Comparison of ENCODE assay signal across 1 cellular context in the genomic region with DNA sequence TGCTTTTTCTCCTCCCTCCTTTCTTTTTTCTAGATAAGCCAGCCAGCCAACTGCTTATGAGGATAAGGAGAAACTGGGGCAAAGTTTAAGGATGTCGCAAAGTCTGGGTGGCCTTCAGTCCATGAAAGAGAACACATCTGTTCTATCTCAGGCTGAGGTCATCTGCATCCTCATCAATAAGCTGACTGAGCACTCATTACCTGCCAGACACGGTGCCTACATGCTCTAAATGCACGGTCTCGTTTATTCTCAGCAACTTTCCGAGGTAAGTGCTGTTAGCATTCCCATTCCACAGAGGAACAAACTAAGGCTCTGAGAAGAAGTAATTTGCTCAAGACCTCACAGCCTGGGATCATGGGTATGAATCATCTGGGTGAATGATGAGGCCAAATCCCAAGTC.
A peak's percentile ranks its signal among the peaks of the same experiment; 100 is the strongest.
TF ChIP-seq lines count a peak whose summit lies in the region.

No MANE protein-coding gene starts in this region.

TF ChIP-seq in K562, 482 proteins besides CTCF, POLR2A, EP300 and RAD21 (continued from another document and continues in another):
- TF ChIP-seq, protein P1, sequence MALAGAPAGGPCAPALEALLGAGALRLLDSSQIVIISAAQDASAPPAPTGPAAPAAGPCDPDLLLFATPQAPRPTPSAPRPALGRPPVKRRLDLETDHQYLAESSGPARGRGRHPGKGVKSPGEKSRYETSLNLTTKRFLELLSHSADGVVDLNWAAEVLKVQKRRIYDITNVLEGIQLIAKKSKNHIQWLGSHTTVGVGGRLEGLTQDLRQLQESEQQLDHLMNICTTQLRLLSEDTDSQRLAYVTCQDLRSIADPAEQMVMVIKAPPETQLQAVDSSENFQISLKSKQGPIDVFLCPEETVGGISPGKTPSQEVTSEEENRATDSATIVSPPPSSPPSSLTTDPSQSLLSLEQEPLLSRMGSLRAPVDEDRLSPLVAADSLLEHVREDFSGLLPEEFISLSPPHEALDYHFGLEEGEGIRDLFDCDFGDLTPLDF (CRISPR knock-in tag; IDR thresholded peaks at IDR 0.05) = no peak
- TF ChIP-seq CCNT2 (IDR thresholded peaks at IDR 0.05; ENCODE audit: borderline replicate concordance, extremely low read depth, insufficient read length, low read depth, low read length) (no peak), GABPB2 (CRISPR knock-in tag; conservative IDR thresholded peaks at IDR 0.05) (no peak), DACH1 (IDR thresholded peaks at IDR 0.05; ENCODE audit: partially characterized antibody) (no peak), NCOA6 (IDR thresholded peaks at IDR 0.05) (0 out of 2 replicates have a peak, but pooled peaks have one; percentile 36), ZNF146 (CRISPR knock-in tag; IDR thresholded peaks at IDR 0.05; ENCODE audit: unreplicated experiment) (no peak), STAT5A (IDR thresholded peaks at IDR 0.05; ENCODE audit: borderline replicate concordance, low read length) (no peak), MCM3 (IDR thresholded peaks at IDR 0.05) (no peak), SMAD2 (IDR thresholded peaks at IDR 0.05; ENCODE audit: low read depth, low read length) (no peak), MAFG (tag; conservative IDR thresholded peaks at IDR 0.05) (0 out of 2 replicates have a peak, but pooled peaks have one; percentile 11), MCM7 (IDR thresholded peaks at IDR 0.05) (no peak), KLF13 (tag; IDR thresholded peaks at IDR 0.05; ENCODE audit: borderline replicate concordance, low read depth) (no peak), SIRT6 (IDR thresholded peaks at IDR 0.05; ENCODE audit: low read depth, low read length) (no peak), NCOA2 (IDR thresholded peaks at IDR 0.05; ENCODE audit: partially characterized antibody in 2 of 2) (no peak), HDAC6 (IDR thresholded peaks at IDR 0.05; ENCODE audit: low read depth, low read length) (no peak), MYBL2 (IDR thresholded peaks at IDR 0.05; ENCODE audit: low read depth) (no peak), MYBL2 (CRISPR knock-in tag; IDR thresholded peaks at IDR 0.05; ENCODE audit: borderline replicate concordance) (no peak), NR2F6 (CRISPR knock-in tag; IDR thresholded peaks at IDR 0.05) (no peak), TRIM24 (IDR thresholded peaks at IDR 0.05) (peak in 1 of 2 experiments; percentile 20; a peak in 1 of 4 replicates), HIVEP1 (CRISPR knock-in tag; IDR thresholded peaks at IDR 0.05) (no peak), EWSR1 (IDR thresholded peaks at IDR 0.05; ENCODE audit: borderline replicate concordance, low read depth, partially characterized antibody) (no peak), PHTF2 (CRISPR knock-in tag; IDR thresholded peaks at IDR 0.05) (no peak), HDAC8 (tag; IDR thresholded peaks at IDR 0.05) (no peak), KAT2B (IDR thresholded peaks at IDR 0.05; ENCODE audit: low read depth, low read length) (no peak), ZNF77 (CRISPR knock-in tag; IDR thresholded peaks at IDR 0.05) (no peak), CBFB (CRISPR knock-in tag; IDR thresholded peaks at IDR 0.05) (no peak), SPI1 (IDR thresholded peaks at IDR 0.05; ENCODE audit: borderline replicate concordance, low read depth, low read length) (no peak), ELF2 (CRISPR knock-in tag; IDR thresholded peaks at IDR 0.05) (no peak), MAFK (IDR thresholded peaks at IDR 0.05; ENCODE audit: low read length) (no peak)
- TF ChIP-seq, protein P2, sequence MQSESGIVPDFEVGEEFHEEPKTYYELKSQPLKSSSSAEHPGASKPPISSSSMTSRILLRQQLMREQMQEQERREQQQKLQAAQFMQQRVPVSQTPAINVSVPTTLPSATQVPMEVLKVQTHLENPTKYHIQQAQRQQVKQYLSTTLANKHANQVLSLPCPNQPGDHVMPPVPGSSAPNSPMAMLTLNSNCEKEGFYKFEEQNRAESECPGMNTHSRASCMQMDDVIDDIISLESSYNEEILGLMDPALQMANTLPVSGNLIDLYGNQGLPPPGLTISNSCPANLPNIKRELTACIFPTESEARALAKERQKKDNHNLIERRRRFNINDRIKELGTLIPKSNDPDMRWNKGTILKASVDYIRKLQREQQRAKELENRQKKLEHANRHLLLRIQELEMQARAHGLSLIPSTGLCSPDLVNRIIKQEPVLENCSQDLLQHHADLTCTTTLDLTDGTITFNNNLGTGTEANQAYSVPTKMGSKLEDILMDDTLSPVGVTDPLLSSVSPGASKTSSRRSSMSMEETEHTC (IDR thresholded peaks at IDR 0.05) = no peak
- TF ChIP-seq, protein P3, sequence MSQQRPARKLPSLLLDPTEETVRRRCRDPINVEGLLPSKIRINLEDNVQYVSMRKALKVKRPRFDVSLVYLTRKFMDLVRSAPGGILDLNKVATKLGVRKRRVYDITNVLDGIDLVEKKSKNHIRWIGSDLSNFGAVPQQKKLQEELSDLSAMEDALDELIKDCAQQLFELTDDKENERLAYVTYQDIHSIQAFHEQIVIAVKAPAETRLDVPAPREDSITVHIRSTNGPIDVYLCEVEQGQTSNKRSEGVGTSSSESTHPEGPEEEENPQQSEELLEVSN (IDR thresholded peaks at IDR 0.05; ENCODE audit: borderline replicate concordance in 1 of 2, extremely low read depth in 1 of 2, insufficient read depth in 1 of 2, insufficient read length in 1 of 2, low read depth in 1 of 2, low read length in 1 of 2, poor library complexity in 1 of 2, severe bottlenecking in 1 of 2) = no peak
- TF ChIP-seq, protein P4, sequence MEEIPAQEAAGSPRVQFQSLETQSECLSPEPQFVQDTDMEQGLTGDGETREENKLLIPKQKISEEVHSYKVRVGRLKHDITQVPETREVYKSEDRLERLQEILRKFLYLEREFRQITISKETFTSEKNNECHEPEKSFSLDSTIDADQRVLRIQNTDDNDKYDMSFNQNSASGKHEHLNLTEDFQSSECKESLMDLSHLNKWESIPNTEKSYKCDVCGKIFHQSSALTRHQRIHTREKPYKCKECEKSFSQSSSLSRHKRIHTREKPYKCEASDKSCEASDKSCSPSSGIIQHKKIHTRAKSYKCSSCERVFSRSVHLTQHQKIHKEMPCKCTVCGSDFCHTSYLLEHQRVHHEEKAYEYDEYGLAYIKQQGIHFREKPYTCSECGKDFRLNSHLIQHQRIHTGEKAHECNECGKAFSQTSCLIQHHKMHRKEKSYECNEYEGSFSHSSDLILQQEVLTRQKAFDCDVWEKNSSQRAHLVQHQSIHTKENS (CRISPR knock-in tag; IDR thresholded peaks at IDR 0.05) = no peak
- TF ChIP-seq, protein P5, sequence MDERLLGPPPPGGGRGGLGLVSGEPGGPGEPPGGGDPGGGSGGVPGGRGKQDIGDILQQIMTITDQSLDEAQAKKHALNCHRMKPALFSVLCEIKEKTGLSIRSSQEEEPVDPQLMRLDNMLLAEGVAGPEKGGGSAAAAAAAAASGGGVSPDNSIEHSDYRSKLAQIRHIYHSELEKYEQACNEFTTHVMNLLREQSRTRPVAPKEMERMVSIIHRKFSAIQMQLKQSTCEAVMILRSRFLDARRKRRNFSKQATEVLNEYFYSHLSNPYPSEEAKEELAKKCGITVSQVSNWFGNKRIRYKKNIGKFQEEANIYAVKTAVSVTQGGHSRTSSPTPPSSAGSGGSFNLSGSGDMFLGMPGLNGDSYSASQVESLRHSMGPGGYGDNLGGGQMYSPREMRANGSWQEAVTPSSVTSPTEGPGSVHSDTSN (CRISPR knock-in tag; IDR thresholded peaks at IDR 0.05; ENCODE audit: low read depth) = no peak
- TF ChIP-seq, protein P5 (tag; conservative IDR thresholded peaks at IDR 0.05; ENCODE audit: low read depth) = no peak
- TF ChIP-seq, protein P6, sequence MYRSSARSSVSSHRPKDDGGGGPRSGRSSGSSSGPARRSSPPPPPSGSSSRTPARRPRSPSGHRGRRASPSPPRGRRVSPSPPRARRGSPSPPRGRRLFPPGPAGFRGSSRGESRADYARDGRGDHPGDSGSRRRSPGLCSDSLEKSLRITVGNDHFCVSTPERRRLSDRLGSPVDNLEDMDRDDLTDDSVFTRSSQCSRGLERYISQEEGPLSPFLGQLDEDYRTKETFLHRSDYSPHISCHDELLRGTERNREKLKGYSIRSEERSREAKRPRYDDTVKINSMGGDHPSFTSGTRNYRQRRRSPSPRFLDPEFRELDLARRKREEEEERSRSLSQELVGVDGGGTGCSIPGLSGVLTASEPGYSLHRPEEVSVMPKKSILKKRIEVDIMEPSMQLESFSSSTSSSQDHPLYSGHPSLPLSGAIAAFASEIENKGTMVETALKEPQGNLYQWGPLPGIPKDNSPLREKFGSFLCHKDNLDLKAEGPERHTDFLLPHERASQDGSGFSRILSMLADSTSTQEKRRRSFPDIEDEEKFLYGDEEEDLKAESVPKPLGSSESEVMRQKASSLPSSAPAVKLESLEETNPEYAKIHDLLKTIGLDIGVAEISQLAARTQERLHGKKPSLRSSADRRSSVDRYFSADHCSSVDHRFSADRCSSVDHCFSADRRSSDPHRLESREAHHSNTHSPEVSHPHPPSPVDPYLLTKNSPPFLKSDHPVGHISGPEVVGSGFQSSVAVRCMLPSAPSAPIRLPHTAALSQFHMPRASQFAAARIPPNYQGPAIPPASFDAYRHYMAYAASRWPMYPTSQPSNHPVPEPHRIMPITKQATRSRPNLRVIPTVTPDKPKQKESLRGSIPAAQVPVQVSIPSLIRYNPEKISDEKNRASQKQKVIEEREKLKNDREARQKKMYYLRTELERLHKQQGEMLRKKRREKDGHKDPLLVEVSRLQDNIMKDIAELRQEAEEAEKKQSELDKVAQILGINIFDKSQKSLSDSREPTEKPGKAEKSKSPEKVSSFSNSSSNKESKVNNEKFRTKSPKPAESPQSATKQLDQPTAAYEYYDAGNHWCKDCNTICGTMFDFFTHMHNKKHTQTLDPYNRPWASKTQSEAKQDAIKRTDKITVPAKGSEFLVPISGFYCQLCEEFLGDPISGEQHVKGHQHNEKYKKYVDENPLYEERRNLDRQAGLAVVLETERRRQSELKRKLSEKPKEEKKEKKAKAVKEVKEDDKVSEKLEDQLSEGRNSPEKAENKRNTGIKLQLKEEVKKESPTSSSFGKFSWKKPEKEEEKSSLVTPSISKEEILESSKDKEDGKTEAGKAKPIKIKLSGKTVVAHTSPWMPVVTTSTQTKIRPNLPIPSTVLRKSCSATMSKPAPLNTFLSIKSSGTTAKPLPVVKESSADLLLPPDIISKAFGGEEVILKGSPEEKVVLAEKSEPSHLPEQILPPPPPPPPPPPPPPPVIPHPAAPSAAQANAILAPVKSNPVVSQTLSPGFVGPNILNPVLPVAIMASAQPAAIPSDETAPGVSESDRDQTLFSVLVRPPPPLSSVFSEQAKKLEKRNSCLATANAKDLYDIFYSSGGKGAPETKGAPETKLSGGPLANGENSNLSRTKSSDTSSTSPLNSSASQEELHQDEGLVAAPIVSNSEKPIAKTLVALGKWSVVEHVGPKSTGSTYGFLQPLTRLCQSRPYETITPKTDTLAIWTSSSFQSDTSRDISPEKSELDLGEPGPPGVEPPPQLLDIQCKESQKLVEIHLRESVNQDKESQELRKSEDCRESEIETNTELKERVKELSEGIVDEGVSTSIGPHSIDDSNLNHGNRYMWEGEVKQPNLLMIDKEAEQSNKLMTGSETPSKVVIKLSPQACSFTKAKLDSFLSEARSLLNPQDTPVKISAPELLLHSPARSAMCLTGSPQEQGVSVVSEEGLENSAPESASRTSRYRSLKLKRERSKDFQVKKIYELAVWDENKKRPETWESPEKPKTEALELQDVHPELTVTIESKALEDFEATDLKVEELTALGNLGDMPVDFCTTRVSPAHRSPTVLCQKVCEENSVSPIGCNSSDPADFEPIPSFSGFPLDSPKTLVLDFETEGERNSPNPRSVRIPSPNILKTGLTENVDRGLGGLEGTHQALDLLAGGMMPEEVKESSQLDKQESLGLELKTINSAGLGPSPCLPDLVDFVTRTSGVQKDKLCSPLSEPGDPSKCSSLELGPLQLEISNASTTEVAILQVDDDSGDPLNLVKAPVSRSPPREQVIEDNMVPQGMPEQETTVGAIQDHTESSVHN (IDR thresholded peaks at IDR 0.05; ENCODE audit: borderline replicate concordance in 1 of 2, low read depth in 1 of 2) = no peak
- TF ChIP-seq, protein P7, sequence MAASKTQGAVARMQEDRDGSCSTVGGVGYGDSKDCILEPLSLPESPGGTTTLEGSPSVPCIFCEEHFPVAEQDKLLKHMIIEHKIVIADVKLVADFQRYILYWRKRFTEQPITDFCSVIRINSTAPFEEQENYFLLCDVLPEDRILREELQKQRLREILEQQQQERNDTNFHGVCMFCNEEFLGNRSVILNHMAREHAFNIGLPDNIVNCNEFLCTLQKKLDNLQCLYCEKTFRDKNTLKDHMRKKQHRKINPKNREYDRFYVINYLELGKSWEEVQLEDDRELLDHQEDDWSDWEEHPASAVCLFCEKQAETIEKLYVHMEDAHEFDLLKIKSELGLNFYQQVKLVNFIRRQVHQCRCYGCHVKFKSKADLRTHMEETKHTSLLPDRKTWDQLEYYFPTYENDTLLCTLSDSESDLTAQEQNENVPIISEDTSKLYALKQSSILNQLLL (CRISPR knock-in tag; IDR thresholded peaks at IDR 0.05; ENCODE audit: borderline replicate concordance) = no peak
- TF ChIP-seq, protein P8, sequence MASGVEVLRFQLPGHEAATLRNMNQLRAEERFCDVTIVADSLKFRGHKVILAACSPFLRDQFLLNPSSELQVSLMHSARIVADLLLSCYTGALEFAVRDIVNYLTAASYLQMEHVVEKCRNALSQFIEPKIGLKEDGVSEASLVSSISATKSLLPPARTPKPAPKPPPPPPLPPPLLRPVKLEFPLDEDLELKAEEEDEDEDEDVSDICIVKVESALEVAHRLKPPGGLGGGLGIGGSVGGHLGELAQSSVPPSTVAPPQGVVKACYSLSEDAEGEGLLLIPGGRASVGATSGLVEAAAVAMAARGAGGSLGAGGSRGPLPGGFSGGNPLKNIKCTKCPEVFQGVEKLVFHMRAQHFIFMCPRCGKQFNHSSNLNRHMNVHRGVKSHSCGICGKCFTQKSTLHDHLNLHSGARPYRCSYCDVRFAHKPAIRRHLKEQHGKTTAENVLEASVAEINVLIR (CRISPR knock-in tag; IDR thresholded peaks at IDR 0.05) = no peak
- TF ChIP-seq, protein P9, sequence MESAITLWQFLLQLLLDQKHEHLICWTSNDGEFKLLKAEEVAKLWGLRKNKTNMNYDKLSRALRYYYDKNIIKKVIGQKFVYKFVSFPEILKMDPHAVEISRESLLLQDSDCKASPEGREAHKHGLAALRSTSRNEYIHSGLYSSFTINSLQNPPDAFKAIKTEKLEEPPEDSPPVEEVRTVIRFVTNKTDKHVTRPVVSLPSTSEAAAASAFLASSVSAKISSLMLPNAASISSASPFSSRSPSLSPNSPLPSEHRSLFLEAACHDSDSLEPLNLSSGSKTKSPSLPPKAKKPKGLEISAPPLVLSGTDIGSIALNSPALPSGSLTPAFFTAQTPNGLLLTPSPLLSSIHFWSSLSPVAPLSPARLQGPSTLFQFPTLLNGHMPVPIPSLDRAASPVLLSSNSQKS (CRISPR knock-in tag; IDR thresholded peaks at IDR 0.05) = no peak
- TF ChIP-seq, protein P10, sequence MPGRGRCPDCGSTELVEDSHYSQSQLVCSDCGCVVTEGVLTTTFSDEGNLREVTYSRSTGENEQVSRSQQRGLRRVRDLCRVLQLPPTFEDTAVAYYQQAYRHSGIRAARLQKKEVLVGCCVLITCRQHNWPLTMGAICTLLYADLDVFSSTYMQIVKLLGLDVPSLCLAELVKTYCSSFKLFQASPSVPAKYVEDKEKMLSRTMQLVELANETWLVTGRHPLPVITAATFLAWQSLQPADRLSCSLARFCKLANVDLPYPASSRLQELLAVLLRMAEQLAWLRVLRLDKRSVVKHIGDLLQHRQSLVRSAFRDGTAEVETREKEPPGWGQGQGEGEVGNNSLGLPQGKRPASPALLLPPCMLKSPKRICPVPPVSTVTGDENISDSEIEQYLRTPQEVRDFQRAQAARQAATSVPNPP (IDR thresholded peaks at IDR 0.05; ENCODE audit: borderline replicate concordance, insufficient read depth, insufficient read length) = no peak
